1 cellular context compared by ENCODE assay signal in genomic region chr1:6003568-6004411, GRCh38.
TF ChIP-seq lines count a peak whose summit lies in the region.

No MANE protein-coding gene starts in this region.

TF ChIP-seq in K562, 482 proteins besides CTCF, POLR2A, EP300 and RAD21 (continued from another document):
- TF ChIP-seq, protein P1, sequence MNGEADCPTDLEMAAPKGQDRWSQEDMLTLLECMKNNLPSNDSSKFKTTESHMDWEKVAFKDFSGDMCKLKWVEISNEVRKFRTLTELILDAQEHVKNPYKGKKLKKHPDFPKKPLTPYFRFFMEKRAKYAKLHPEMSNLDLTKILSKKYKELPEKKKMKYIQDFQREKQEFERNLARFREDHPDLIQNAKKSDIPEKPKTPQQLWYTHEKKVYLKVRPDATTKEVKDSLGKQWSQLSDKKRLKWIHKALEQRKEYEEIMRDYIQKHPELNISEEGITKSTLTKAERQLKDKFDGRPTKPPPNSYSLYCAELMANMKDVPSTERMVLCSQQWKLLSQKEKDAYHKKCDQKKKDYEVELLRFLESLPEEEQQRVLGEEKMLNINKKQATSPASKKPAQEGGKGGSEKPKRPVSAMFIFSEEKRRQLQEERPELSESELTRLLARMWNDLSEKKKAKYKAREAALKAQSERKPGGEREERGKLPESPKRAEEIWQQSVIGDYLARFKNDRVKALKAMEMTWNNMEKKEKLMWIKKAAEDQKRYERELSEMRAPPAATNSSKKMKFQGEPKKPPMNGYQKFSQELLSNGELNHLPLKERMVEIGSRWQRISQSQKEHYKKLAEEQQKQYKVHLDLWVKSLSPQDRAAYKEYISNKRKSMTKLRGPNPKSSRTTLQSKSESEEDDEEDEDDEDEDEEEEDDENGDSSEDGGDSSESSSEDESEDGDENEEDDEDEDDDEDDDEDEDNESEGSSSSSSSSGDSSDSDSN (IDR thresholded peaks at IDR 0.05; ENCODE audit: borderline replicate concordance in 1 of 2, low read depth in 2 of 2, low read length in 2 of 2), result no peak
- no peak for TF ChIP-seq SRSF7 (optimal IDR thresholded peaks at IDR 0.05; ENCODE audit: low read depth, low read length)
- TF ChIP-seq KDM2B (CRISPR knock-in tag; IDR thresholded peaks at IDR 0.05), result no peak
- TF ChIP-seq, protein P2, sequence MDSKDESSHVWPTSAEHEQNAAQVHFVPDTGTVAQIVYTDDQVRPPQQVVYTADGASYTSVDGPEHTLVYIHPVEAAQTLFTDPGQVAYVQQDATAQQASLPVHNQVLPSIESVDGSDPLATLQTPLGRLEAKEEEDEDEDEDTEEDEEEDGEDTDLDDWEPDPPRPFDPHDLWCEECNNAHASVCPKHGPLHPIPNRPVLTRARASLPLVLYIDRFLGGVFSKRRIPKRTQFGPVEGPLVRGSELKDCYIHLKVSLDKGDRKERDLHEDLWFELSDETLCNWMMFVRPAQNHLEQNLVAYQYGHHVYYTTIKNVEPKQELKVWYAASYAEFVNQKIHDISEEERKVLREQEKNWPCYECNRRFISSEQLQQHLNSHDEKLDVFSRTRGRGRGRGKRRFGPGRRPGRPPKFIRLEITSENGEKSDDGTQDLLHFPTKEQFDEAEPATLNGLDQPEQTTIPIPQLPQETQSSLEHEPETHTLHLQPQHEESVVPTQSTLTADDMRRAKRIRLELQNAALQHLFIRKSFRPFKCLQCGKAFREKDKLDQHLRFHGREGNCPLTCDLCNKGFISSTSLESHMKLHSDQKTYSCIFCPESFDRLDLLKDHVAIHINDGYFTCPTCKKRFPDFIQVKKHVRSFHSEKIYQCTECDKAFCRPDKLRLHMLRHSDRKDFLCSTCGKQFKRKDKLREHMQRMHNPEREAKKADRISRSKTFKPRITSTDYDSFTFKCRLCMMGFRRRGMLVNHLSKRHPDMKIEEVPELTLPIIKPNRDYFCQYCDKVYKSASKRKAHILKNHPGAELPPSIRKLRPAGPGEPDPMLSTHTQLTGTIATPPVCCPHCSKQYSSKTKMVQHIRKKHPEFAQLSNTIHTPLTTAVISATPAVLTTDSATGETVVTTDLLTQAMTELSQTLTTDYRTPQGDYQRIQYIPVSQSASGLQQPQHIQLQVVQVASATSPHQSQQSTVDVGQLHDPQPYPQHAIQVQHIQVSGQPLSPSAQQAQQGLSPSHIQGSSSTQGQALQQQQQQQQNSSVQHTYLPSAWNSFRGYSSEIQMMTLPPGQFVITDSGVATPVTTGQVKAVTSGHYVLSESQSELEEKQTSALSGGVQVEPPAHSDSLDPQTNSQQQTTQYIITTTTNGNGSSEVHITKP (IDR thresholded peaks at IDR 0.05; ENCODE audit: partially characterized antibody), result no peak
- TF ChIP-seq, protein P3, sequence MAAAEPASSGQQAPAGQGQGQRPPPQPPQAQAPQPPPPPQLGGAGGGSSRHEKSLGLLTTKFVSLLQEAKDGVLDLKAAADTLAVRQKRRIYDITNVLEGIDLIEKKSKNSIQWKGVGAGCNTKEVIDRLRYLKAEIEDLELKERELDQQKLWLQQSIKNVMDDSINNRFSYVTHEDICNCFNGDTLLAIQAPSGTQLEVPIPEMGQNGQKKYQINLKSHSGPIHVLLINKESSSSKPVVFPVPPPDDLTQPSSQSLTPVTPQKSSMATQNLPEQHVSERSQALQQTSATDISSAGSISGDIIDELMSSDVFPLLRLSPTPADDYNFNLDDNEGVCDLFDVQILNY (CRISPR knock-in tag; IDR thresholded peaks at IDR 0.05), result no peak
- no peak for TF ChIP-seq CHD2 (IDR thresholded peaks at IDR 0.05; ENCODE audit: low read depth, low read length)
